ENCODE assay signal across 8 cellular contexts in genomic region chr12:54991161-54991991, GRCh38. TPM values are rescaled to one million over a fixed set of nuclear protein-coding genes. Genes with fewer than 3 reads are reported as not detected.
DNase-seq lines count a peak whose midpoint lies in the region; ATAC-seq and TF ChIP-seq lines count a peak whose summit lies in the region.

No MANE protein-coding gene starts in this region.

- no peak for TF ChIP-seq CTCF in tibial nerve (IDR thresholded peaks at IDR 0.05)

- H3K27me3 ChIP-seq in tibial nerve: no peaks in the 10 kb centered on the region

- H3K9me3 ChIP-seq in tibial nerve: no peaks in the 10 kb centered on the region

- no peak overlapping the region for H3K27ac ChIP-seq in tibial nerve

- peak; percentile 4 for DNase-seq in RPMI7951 (ENCODE audit: low read depth)
- peak; percentile 3 for DNase-seq in iris pigment epithelial cell (ENCODE audit: low read depth)
- no peak for DNase-seq in DMS53 treated with DMSO at 0.1 percent for 48 hours (lab: John Stamatoyannopoulos, UW; ENCODE audit: unreplicated experiment)
- no peak for DNase-seq in tibial nerve (ENCODE audit: low spot score in 2 of 2)
- DNase-seq in retina: no peak
- no peak for DNase-seq in left colon

- H3K36me3 ChIP-seq in tibial nerve: no peaks in the 10 kb centered on the region

- TF ChIP-seq EP300 in tibial nerve (IDR thresholded peaks at IDR 0.05): no peak

- peaks cover 0 to 13% (median 0%) of the 10 kb centered on the region in 4 donors for H3K4me1 ChIP-seq in tibial nerve

- ATAC-seq in GM18870 (IDR thresholded peaks at IDR 0.05; ENCODE audit: unreplicated experiment): peak; percentile 86
- peak; percentile 75 for ATAC-seq in HG02852 (IDR thresholded peaks at IDR 0.05; ENCODE audit: unreplicated experiment)
- ATAC-seq in left colon: no peak

- no peak for TF ChIP-seq POLR2A in tibial nerve (IDR thresholded peaks at IDR 0.05)

- intact Hi-C loops in left colon (cut with DNase I, micrococcal nuclease): loop anchor here in 1 of 2 donors (10.0 kb wide), 1 partner anchor 83 kb away; no protein-coding TSS in a partner anchor

- no peak overlapping the region for H3K4me3 ChIP-seq in tibial nerve

- 88 to 91% methylated on average over 9 of the region's 9 CpGs for WGBS in tibial nerve, 2 donors

RNA-seq across cellular contexts. Expression of gene TESPA1, which starts 6.8 kb away (rescaled TPM):
- total RNA-seq in RPMI7951 (2014; rRNA removed; shearing (Covaris generic)): under 0.01 TPM in 1 of 2 replicates, not detected in the other
- total RNA-seq in tibial nerve (1 to 10 TPM in 1 of 4 donors, under 1 TPM in 2, not detected in 1; 0.42 to 2.8 (median 0.98) TPM), left colon (1 to 10 TPM in 1 of 2 donors, under 1 TPM in 1; 0.55 to 1.8 TPM)

RNA-seq across cellular contexts. Expression of gene NEUROD4, which starts 28.4 kb away (rescaled TPM):
- total RNA-seq in RPMI7951 (2014; rRNA removed; shearing (Covaris generic)): not detected in 2 replicates
- total RNA-seq in tibial nerve (not detected), left colon (not detected)

Comparison
In these comparisons a context has a peak if more than half of its experiments do, and no peak if none do; other contexts are left out.
1. DNase-seq: peak in RPMI7951 (single experiment) and iris pigment epithelial cell (single experiment); none in DMS53 treated with DMSO at 0.1 percent for 48 hours (single experiment), tibial nerve (0 of 2), retina (single experiment) and left colon (0 of 2).